ENCODE assay signal across 13 cellular contexts in genomic region chr17:82881292-82881823, GRCh38. TPM values are rescaled to one million over a fixed set of nuclear protein-coding genes. Genes with fewer than 3 reads are reported as not detected.
A peak's percentile ranks its signal among the peaks of the same experiment; 100 is the strongest.
DNase-seq lines count a peak whose midpoint lies in the region; ATAC-seq, FAIRE-seq and TF ChIP-seq lines count a peak whose summit lies in the region.
"Had no signal": no experiment of that assay in that cellular context is flagged by ENCODE, and none has a peak within 500 bp of the region (broad histone marks: within the 10 kb centered on the region; RNA-seq: fewer than 3 reads in every experiment).

No MANE protein-coding gene starts in this region.

- TF ChIP-seq POLR2A in HepG2 (IDR thresholded peaks at IDR 0.05; ENCODE audit: insufficient read depth in 1 of 2, low read depth in 2 of 2, low read length in 2 of 2) (no peak), transverse colon (IDR thresholded peaks at IDR 0.05) (no peak)

- H3K4me1 ChIP-seq in HepG2 (ENCODE audit: insufficient read depth, low read length) (peaks cover 47% of the 10 kb centered on the region), transverse colon (peaks cover 4 to 54% (median 33%) of the 10 kb centered on the region in 4 donors), Karpas-422 (ENCODE audit: low read length) (no peaks in the 10 kb centered on the region)

- peaks cover 2% of the 10 kb centered on the region for H3K36me3 Mint-ChIP-seq in activated naive CD4-positive, alpha-beta T cell treated with anti-CD3 and anti-CD28 coated beads, Interleukin-2, amount 50 U/mL, for 24 hours
- H3K36me3 Mint-ChIP-seq in activated CD4-positive, alpha-beta memory T cell treated with anti-CD3 and anti-CD28 coated beads, Interleukin-2, amount 10 ng/mL, durations not matched to agents 7 days and 5 days (ENCODE audit: low read depth) = peaks cover 31% of the 10 kb centered on the region

- H3K9me3 ChIP-seq in HepG2 (ENCODE audit: low read length) (no peaks in the 10 kb centered on the region), transverse colon (no peaks in the 10 kb centered on the region), Karpas-422 (ENCODE audit: low read length) (no peaks in the 10 kb centered on the region)
- H3K9me3 ChIP-seq: ovary had no signal

- FAIRE-seq in HepG2 (lab: Jason Lieb, UNC) = no peak
- FAIRE-seq: astrocyte had no signal

- H3K27me3 ChIP-seq in HepG2 (ENCODE audit: control insufficient read depth in 1 of 2, insufficient read depth in 2 of 2, low read length in 2 of 2) = no peaks in the 10 kb centered on the region
- H3K27me3 ChIP-seq in transverse colon = no peaks in the 10 kb centered on the region
- H3K27me3 ChIP-seq in Karpas-422 (ENCODE audit: low read length) = no peaks in the 10 kb centered on the region
- H3K27me3 ChIP-seq: ovary had no signal

- in situ Hi-C loops in HepG2 (cut with HindIII; ENCODE audit: extremely low pct_ligation_motif_present, low pct_unique_long_range_greater_than_20kb) (no loop called here), transverse colon (cut with MboI; ENCODE audit: low pct_ligation_motif_present in 1 of 4, low pct_unique_long_range_greater_than_20kb in 1 of 4, low sequenced_read_pairs in 3 of 4) (no loop called here)

- no peaks in the 10 kb centered on the region for H4K20me1 ChIP-seq in HepG2 (ENCODE audit: insufficient read depth, low read length)
- no peaks in the 10 kb centered on the region for H4K20me1 ChIP-seq in Karpas-422 (ENCODE audit: insufficient read depth, low read depth, low read length)

- WGBS in HepG2 (ENCODE audit: low lambda C conversion rate) = 95% methylated on average over 22 of the region's 23 CpGs
- WGBS in transverse colon (ENCODE audit: low coverage in 1 of 2), 2 donors = 89 to 100% methylated on average over 2 to 23 of the region's 23 CpGs

- CTCF ChIA-PET in activated CD4-positive, alpha-beta memory T cell treated with anti-CD3 and anti-CD28 coated beads, Interleukin-2, amount 10 ng/mL, durations not matched to agents 7 days and 5 days (lab: Charles Lee) = interaction anchor here (3.1 kb wide), 1 partner anchor 18 kb away, joined by 12 read pairs; no protein-coding TSS in a partner anchor
- CTCF ChIA-PET in HepG2 (lab: Yijun Ruan, JAX; ENCODE audit: low intra/inter-chr PET ratio, low total read pairs) = no interaction called here

- DNase-seq in activated naive CD4-positive, alpha-beta T cell treated with Interleukin-2 at 50 U/mL for 16 hours = no peak
- DNase-seq in activated CD4-positive, alpha-beta memory T cell treated with anti-CD3 and anti-CD28 coated beads, Interleukin-2, amount 10 ng/mL, durations not matched to agents 7 days and 5 days = no peak
- no peak for DNase-seq in HepG2 (ENCODE audit: low spot score)
- DNase-seq in transverse colon = no peak
- no peak for DNase-seq in Karpas-422
- no peak for DNase-seq in NCI-H524 treated with DMSO at 0.1 percent for 48 hours (lab: John Stamatoyannopoulos, UW)
- DNase-seq: DMS79, MM.1S, NCI-H2171 had no signal

- intact Hi-C loops in HepG2 (cut with micrococcal nuclease; ENCODE audit: unreplicated experiment) = no loop called here
- intact Hi-C loops in transverse colon (cut with DNase I; ENCODE audit: low total_unique reads) = no loop called here

- H3K4me1 Mint-ChIP-seq in activated naive CD4-positive, alpha-beta T cell treated with anti-CD3 and anti-CD28 coated beads, Interleukin-2, amount 50 U/mL, for 24 hours = peaks cover 85% of the 10 kb centered on the region
- H3K4me1 Mint-ChIP-seq in activated CD4-positive, alpha-beta memory T cell treated with anti-CD3 and anti-CD28 coated beads, Interleukin-2, amount 10 ng/mL, durations not matched to agents 7 days and 5 days = peaks cover 83% of the 10 kb centered on the region

- no peak overlapping the region for H3K4me3 ChIP-seq in HepG2 (replicated peaks in 1 of 3; ENCODE audit: insufficient read depth in 1 of 3, low read depth in 2 of 3, low read length in 3 of 3)
- H3K4me3 ChIP-seq in transverse colon = no peak overlapping the region
- no peak overlapping the region for H3K4me3 ChIP-seq in Karpas-422 (ENCODE audit: low read length)
- H3K4me3 ChIP-seq: ovary had no signal

- POLR2A ChIA-PET in activated CD4-positive, alpha-beta memory T cell treated with anti-CD3 and anti-CD28 coated beads, Interleukin-2, amount 10 ng/mL, durations not matched to agents 7 days and 5 days (lab: Charles Lee) = interaction anchor here (0.8 to 5.8 kb wide), 8 partner anchors 8 to 37 kb away, joined by 3 to 48 read pairs (median 4); no protein-coding TSS in a partner anchor
- POLR2A ChIA-PET in HepG2 (lab: Yijun Ruan, JAX) = interaction anchor here (1.6 kb wide), 2 partner anchors 9 to 43 kb away, joined by 3 to 6 read pairs; no protein-coding TSS in a partner anchor

- BruUV-seq in HepG2 (replicated peaks; lab: Mats Ljungman, UMichigan) = no TSS peak

- no peak overlapping the region for H3K27ac Mint-ChIP-seq in activated naive CD4-positive, alpha-beta T cell treated with anti-CD3 and anti-CD28 coated beads, Interleukin-2, amount 50 U/mL, for 24 hours
- peak overlapping the region; percentile 93 for H3K27ac Mint-ChIP-seq in activated CD4-positive, alpha-beta memory T cell treated with anti-CD3 and anti-CD28 coated beads, Interleukin-2, amount 10 ng/mL, durations not matched to agents 7 days and 5 days

- H3K4me2 ChIP-seq in HepG2 (ENCODE audit: low read depth, low read length) (peak overlapping the region; percentile 48; the same call in 1 of the 2 replicates), Karpas-422 (ENCODE audit: low read depth, low read length, poor library complexity, severe bottlenecking) (no peak overlapping the region)

- H3K9me2 ChIP-seq in Karpas-422 (replicated peaks; ENCODE audit: insufficient read depth, low read length) = no peaks in the 10 kb centered on the region

- H3K27me3 Mint-ChIP-seq in activated naive CD4-positive, alpha-beta T cell treated with anti-CD3 and anti-CD28 coated beads, Interleukin-2, amount 50 U/mL, for 24 hours = no peaks in the 10 kb centered on the region
- H3K27me3 Mint-ChIP-seq in activated CD4-positive, alpha-beta memory T cell treated with anti-CD3 and anti-CD28 coated beads, Interleukin-2, amount 10 ng/mL, durations not matched to agents 7 days and 5 days = no peaks in the 10 kb centered on the region

- no peak for TF ChIP-seq EP300 in HepG2 (IDR thresholded peaks at IDR 0.05; ENCODE audit: low read depth in 2 of 2, low read length in 2 of 2)
- TF ChIP-seq EP300 in HepG2 (CRISPR knock-in tag; IDR thresholded peaks at IDR 0.05; ENCODE audit: borderline replicate concordance) = no peak
- TF ChIP-seq EP300 in transverse colon (IDR thresholded peaks at IDR 0.05; ENCODE audit: low read depth) = no peak

- ATAC-seq in HepG2 (no peak), GM21390 (IDR thresholded peaks at IDR 0.05; ENCODE audit: unreplicated experiment) (no peak)

- TF ChIP-seq CTCF in HepG2 (CRISPR knock-in tag; IDR thresholded peaks at IDR 0.05) (no peak), transverse colon (IDR thresholded peaks at IDR 0.05) (no peak)

- no peak overlapping the region for H2AFZ ChIP-seq in HepG2 (ENCODE audit: low read length)
- no peak overlapping the region for H2AFZ ChIP-seq in Karpas-422 (ENCODE audit: low read length)

- H3K9ac ChIP-seq in HepG2 (ENCODE audit: insufficient read depth, low read depth, low read length) (peak overlapping the region; percentile 52), Karpas-422 (ENCODE audit: low read length) (no peak overlapping the region)

- H3K4me3 Mint-ChIP-seq in activated naive CD4-positive, alpha-beta T cell treated with anti-CD3 and anti-CD28 coated beads, Interleukin-2, amount 50 U/mL, for 24 hours = peak overlapping the region; percentile 39
- no peak overlapping the region for H3K4me3 Mint-ChIP-seq in activated CD4-positive, alpha-beta memory T cell treated with anti-CD3 and anti-CD28 coated beads, Interleukin-2, amount 10 ng/mL, durations not matched to agents 7 days and 5 days

- H3K9me3 Mint-ChIP-seq in activated naive CD4-positive, alpha-beta T cell treated with anti-CD3 and anti-CD28 coated beads, Interleukin-2, amount 50 U/mL, for 24 hours = no peaks in the 10 kb centered on the region
- H3K9me3 Mint-ChIP-seq in activated CD4-positive, alpha-beta memory T cell treated with anti-CD3 and anti-CD28 coated beads, Interleukin-2, amount 10 ng/mL, durations not matched to agents 7 days and 5 days = no peaks in the 10 kb centered on the region

- H3K79me2 ChIP-seq in HepG2 (ENCODE audit: insufficient read depth, low read length) (peaks cover 3% of the 10 kb centered on the region), Karpas-422 (ENCODE audit: low read length) (peaks cover 39% of the 10 kb centered on the region)

- H3K27ac ChIP-seq in HepG2 (ENCODE audit: extremely low read length, insufficient read depth, low read length) (peak overlapping the region; percentile 55), transverse colon (peak overlapping the region; percentile 40 to 79 (median 76)), Karpas-422 (ENCODE audit: low read length) (no peak overlapping the region)
- H3K27ac ChIP-seq: ovary had no signal

- H3K36me3 ChIP-seq in HepG2 (replicated peaks in 1 of 2; ENCODE audit: control insufficient read depth in 1 of 2, insufficient read depth in 2 of 2, low read length in 2 of 2) (no peaks in the 10 kb centered on the region; a peak in 1 of 5 replicates), transverse colon (no peaks in the 10 kb centered on the region), Karpas-422 (ENCODE audit: insufficient read depth, low read length) (no peaks in the 10 kb centered on the region)
- H3K36me3 ChIP-seq: ovary had no signal

- TF ChIP-seq RAD21 in HepG2 (CRISPR knock-in tag; IDR thresholded peaks at IDR 0.05) = no peak

RNA-seq across cellular contexts. Expression of gene ZNF750, which starts 41.5 kb away (rescaled TPM):
- total RNA-seq in activated CD4-positive, alpha-beta memory T cell treated with anti-CD3 and anti-CD28 coated beads, Interleukin-2, amount 10 ng/mL, durations not matched to agents 7 days and 5 days = not detected
- total RNA-seq in HepG2 (2016; rRNA removed; fragmentation: Illumina TruSeq; extraction: Trizol) = not detected in 2 replicates
- total RNA-seq in HepG2 (2016; cell fraction: cytosol; rRNA removed; fragmentation: Illumina TruSeq; extraction: Trizol; ENCODE audit: low read depth) = not detected in 2 replicates
- total RNA-seq in HepG2 (2016; cell fraction: insoluble cytoplasmic fraction; rRNA removed; fragmentation: Illumina TruSeq; extraction: Trizol) = not detected in 2 replicates
- total RNA-seq in HepG2 (2016; cell fraction: membrane; rRNA removed; fragmentation: Illumina TruSeq; extraction: Trizol) = not detected in 2 replicates
- not detected in 2 replicates for total RNA-seq in HepG2 (2016; cell fraction: nucleus; rRNA removed; fragmentation: Illumina TruSeq; extraction: Trizol)
- polyA plus RNA-seq in HepG2 (2011; rRNA removed) = not detected in 2 replicates
- not detected in 2 replicates for polyA plus RNA-seq in HepG2 (2011; cell fraction: cytosol; rRNA removed)
- not detected in 2 replicates for polyA plus RNA-seq in HepG2 (2011; cell fraction: nucleus; rRNA removed)
- polyA plus RNA-seq in HepG2 (2012) = 0.03 and 0.05 TPM in 2 replicates
- not detected in 2 replicates for polyA plus RNA-seq in HepG2 (2016; cell fraction: cytosol; fragmentation: Illumina TruSeq; extraction: Trizol; ENCODE audit: low read depth)
- not detected in 2 replicates for polyA plus RNA-seq in HepG2 (2016; cell fraction: insoluble cytoplasmic fraction; fragmentation: Illumina TruSeq; extraction: Trizol; ENCODE audit: low read depth)
- polyA plus RNA-seq in HepG2 (2016; cell fraction: membrane; fragmentation: Illumina TruSeq; extraction: Trizol; ENCODE audit: low read depth) = not detected in 2 replicates
- polyA plus RNA-seq in HepG2 (2016; cell fraction: nucleus; fragmentation: Illumina TruSeq; extraction: Trizol; ENCODE audit: insufficient read depth, low read depth) = not detected in 2 replicates
- not detected in 2 replicates for polyA minus RNA-seq in HepG2 (2011; rRNA and poly(A)+ RNA removed; ENCODE audit: low replicate concordance)
- not detected in 2 replicates for polyA minus RNA-seq in HepG2 (2011; cell fraction: cytosol; rRNA and poly(A)+ RNA removed)
- not detected in 2 replicates for polyA minus RNA-seq in HepG2 (2011; cell fraction: nucleus; rRNA and poly(A)+ RNA removed)
- not detected for total RNA-seq in transverse colon
- not detected in 2 replicates for total RNA-seq in Karpas-422 (2014; rRNA removed; shearing (Covaris generic); ENCODE audit: low replicate concordance)
- total RNA-seq: ovary had no signal
